In genomic region chr15:76994001-76994400, GRCh38 we compare ENCODE assay signal across 10 cellular contexts. TPM values are rescaled to one million over a fixed set of nuclear protein-coding genes. Genes with fewer than 3 reads are reported as not detected.
DNase-seq lines count a peak whose midpoint lies in the region; ATAC-seq, FAIRE-seq and TF ChIP-seq lines count a peak whose summit lies in the region.
"Had no signal": no experiment of that assay in that cellular context is flagged by ENCODE, and none has a peak within 500 bp of the region (broad histone marks: within the 10 kb centered on the region; RNA-seq: fewer than 3 reads in every experiment).

No MANE protein-coding gene starts in this region.

- no peak for TF ChIP-seq POLR2A in K562 (conservative IDR thresholded peaks at IDR 0.05)

- no peak for TF ChIP-seq CTCF in K562 (IDR thresholded peaks at IDR 0.05 in 2 of 3, conservative IDR thresholded peaks at IDR 0.05 in 1 of 3; ENCODE audit: insufficient read depth in 2 of 3, low read depth in 1 of 3, low read length in 3 of 3)

- H2AFZ ChIP-seq in K562 (ENCODE audit: low read depth, low read length), result no peak overlapping the region

- no TSS peak for BruUV-seq in K562 (replicated peaks; lab: Mats Ljungman, UMichigan)

- no peak overlapping the region for H3K4me2 ChIP-seq in K562 (ENCODE audit: insufficient read depth, low read length)

- TF ChIP-seq RAD21 in K562 (CRISPR knock-in tag; conservative IDR thresholded peaks at IDR 0.05 in 1 of 2, IDR thresholded peaks at IDR 0.05 in 1 of 2), result no peak

- ATAC-seq in K562 (no peak), HG02884 (IDR thresholded peaks at IDR 0.05; ENCODE audit: unreplicated experiment) (no peak), HG03442 (IDR thresholded peaks at IDR 0.05; ENCODE audit: unreplicated experiment) (no peak), GM18858 (IDR thresholded peaks at IDR 0.05; ENCODE audit: unreplicated experiment) (no peak)
- ATAC-seq: HCT116 had no signal

- DNase-seq in H7 (peak; percentile 26), K562 (ENCODE audit: extremely low read depth in 1 of 4, low spot score in 3 of 4) (no peak), NCI-H187 treated with DMSO at 0.1 percent for 48 hours (lab: John Stamatoyannopoulos, UW) (no peak)
- peak; percentile 16 to 40 (median 26) for DNase-seq in activated CD4-positive, CD25-positive, alpha-beta regulatory T cell (lab: John Stamatoyannopoulos, UW)
- peak in 2 of 3 donors; percentile 58 to 60 for DNase-seq in stimulated activated CD4-positive, alpha-beta T cell treated with anti-CD3 and anti-CD28 coated beads, Interleukin-12 subunit alpha, Interleukin-12 subunit beta, amount 100 ng/mL, for 48 hours (ENCODE audit: low read depth in 2 of 3, low spot score in 1 of 3)
- DNase-seq: NCI-H146 had no signal

- H3K79me2 ChIP-seq in K562 (ENCODE audit: control insufficient read depth, insufficient read depth, low read length), result no peaks in the 10 kb centered on the region

- H3K4me1 ChIP-seq in K562 (replicated peaks in 1 of 2; ENCODE audit: control insufficient read depth in 2 of 2, insufficient read depth in 2 of 2, low read length in 2 of 2), result peaks cover 0 to 12% of the 10 kb centered on the region in 2 experiments; a peak in 2 of 5 replicates

- no peak overlapping the region for H3K9ac ChIP-seq in K562 (ENCODE audit: insufficient read depth in 1 of 2, low read depth in 2 of 2, low read length in 2 of 2)

- H3K27me3 ChIP-seq in H7 (ENCODE audit: control insufficient read depth, insufficient read depth, low read length), result no peaks in the 10 kb centered on the region
- peaks cover 36 to 80% of the 10 kb centered on the region in 2 experiments for H3K27me3 ChIP-seq in K562 (ENCODE audit: control insufficient read depth in 2 of 2, insufficient read depth in 2 of 2, low read length in 2 of 2)

- peaks cover 4% of the 10 kb centered on the region; the same call in 1 of the 2 replicates for H4K20me1 ChIP-seq in K562 (replicated peaks; ENCODE audit: control insufficient read depth, insufficient read depth, low read length)

- in situ Hi-C loops in K562 (cut with MboI), result no loop called here

- H3K36me3 ChIP-seq in H7 (replicated peaks; ENCODE audit: control insufficient read depth, insufficient read depth, low read length) (no peaks in the 10 kb centered on the region), K562 (ENCODE audit: control insufficient read depth, insufficient read depth, low read length) (no peaks in the 10 kb centered on the region)

- H3K27ac ChIP-seq in K562 (ENCODE audit: extremely low read depth, low read depth, low read length), result no peak overlapping the region

- CTCF ChIA-PET in K562 (lab: Yijun Ruan, JAX; ENCODE audit: low intra/inter-chr PET ratio), result no interaction called here

- POLR2A ChIA-PET in K562 (lab: Yijun Ruan, JAX), result interaction anchor here (0.7 kb wide), 1 partner anchor 1028 kb away, joined by 3 read pairs; no protein-coding TSS in a partner anchor

- no peak for FAIRE-seq in K562 (lab: Jason Lieb, UNC)

- WGBS in K562 (ENCODE audit: insufficient coverage, low coverage, missing lambda C conversion rate), result under 1% methylated on average over 8 of the region's 8 CpGs

- intact Hi-C loops in K562 (cut with micrococcal nuclease), result no loop called here

- H3K4me3 ChIP-seq in H7 (ENCODE audit: insufficient read depth, low read depth, low read length) (no peak overlapping the region), K562 (no peak overlapping the region)

- H3K9me1 ChIP-seq in K562 (ENCODE audit: control insufficient read depth, insufficient read depth, low read length), result no peaks in the 10 kb centered on the region

- no peaks in the 10 kb centered on the region for H3K9me3 ChIP-seq in K562 (replicated peaks; ENCODE audit: control insufficient read depth, insufficient read depth, low read depth, low read length)

- no peak for TF ChIP-seq EP300 in K562 (IDR thresholded peaks at IDR 0.05; ENCODE audit: low read length)

TF ChIP-seq in K562, 482 proteins besides CTCF, POLR2A, EP300 and RAD21:
- TF ChIP-seq ZC3H8 (IDR thresholded peaks at IDR 0.05) (no peak), TFAP4 (CRISPR knock-in tag; IDR thresholded peaks at IDR 0.05; ENCODE audit: borderline replicate concordance) (peak; percentile 23; the same call in 1 of the 2 replicates)

RNA-seq across cellular contexts. Expression of gene PSTPIP1, which starts 0.9 kb away (rescaled TPM):
- total RNA-seq in H7 (2014; rRNA removed; shearing (Covaris generic)), result 0.21 and 1.3 TPM in 2 replicates
- total RNA-seq in K562 (2011; cell fraction: chromatin; rRNA removed; ENCODE audit: low replicate concordance), result not detected in 2 replicates
- not detected in 2 replicates for total RNA-seq in K562 (2011; cell fraction: nucleolus; rRNA removed)
- not detected in 2 replicates for total RNA-seq in K562 (2011; cell fraction: nucleoplasm; rRNA removed)
- total RNA-seq in K562 (2014; rRNA removed) (not detected in 2 replicates), K562 (2014; rRNA removed; fragmentation: Illumina TruSeq; extraction: Trizol) (not detected in 2 replicates), K562 (2015; rRNA removed; fragmentation: Illumina TruSeq; extraction: Trizol) (not detected in 2 replicates), K562 (2021) (0.58 TPM in 1 of 2 replicates, not detected in the other)
- polyA plus RNA-seq in K562 (2011; rRNA removed) (not detected in 2 replicates), K562 (2014; fragmentation: Illumina TruSeq; extraction: Trizol) (not detected in 2 replicates), K562 (2014; fragmentation: Nextera tagmentation; extraction: Ambion mirVana) (not detected), K562 (2014; rRNA removed) (not detected in 2 replicates)
- polyA plus RNA-seq in K562 (2011; cell fraction: cytosol; rRNA removed), result 0.12 TPM in 1 of 2 replicates, not detected in the other
- polyA plus RNA-seq in K562 (2011; cell fraction: nucleus; rRNA removed), result 0.11 and 0.15 TPM in 2 replicates
- polyA plus RNA-seq in K562 (2012), result not detected in 2 replicates
- polyA minus RNA-seq in K562 (2011; rRNA and poly(A)+ RNA removed), result not detected in 2 replicates
- polyA minus RNA-seq in K562 (2011; cell fraction: cytosol; rRNA and poly(A)+ RNA removed), result not detected in 2 replicates
- polyA minus RNA-seq in K562 (2011; cell fraction: nucleus; rRNA and poly(A)+ RNA removed), result not detected in 2 replicates

Comparison
In these comparisons a context has a peak if more than half of its experiments do, and no peak if none do; other contexts are left out.
1. DNase-seq: peak in H7 (single experiment), activated CD4-positive, CD25-positive, alpha-beta regulatory T cell (4 of 4) and stimulated activated CD4-positive, alpha-beta T cell treated with anti-CD3 and anti-CD28 coated beads, Interleukin-12 subunit alpha, Interleukin-12 subunit beta, amount 100 ng/mL, for 48 hours (2 of 3); none in K562 (0 of 4) and NCI-H187 treated with DMSO at 0.1 percent for 48 hours (single experiment).